11 cellular contexts compared by ENCODE assay signal in genomic region chr18:48920408-48921038, GRCh38. TPM values are rescaled to one million over a fixed set of nuclear protein-coding genes. Genes with fewer than 3 reads are reported as not detected.
A peak's percentile ranks its signal among the peaks of the same experiment; 100 is the strongest.
DNase-seq lines count a peak whose midpoint lies in the region; ATAC-seq and TF ChIP-seq lines count a peak whose summit lies in the region.
"Had no signal": no experiment of that assay in that cellular context is flagged by ENCODE, and none has a peak within 500 bp of the region (broad histone marks: within the 10 kb centered on the region; RNA-seq: fewer than 3 reads in every experiment).

No MANE protein-coding gene starts in this region.

- no peaks in the 10 kb centered on the region for H3K27me3 ChIP-seq in sigmoid colon

- peak overlapping the region; percentile 48 for H3K27ac Mint-ChIP-seq in HFFc6
- H3K27ac Mint-ChIP-seq in activated CD8-positive, alpha-beta T cell treated with anti-CD3 and anti-CD28 coated beads, Interleukin-2, amount 10 ng/mL, durations not matched to agents 7 days and 5 days = peak overlapping the region; percentile 48
- H3K27ac Mint-ChIP-seq in T-helper 2 cell treated with Interferon-gamma antibody and Interleukin-4, amounts not matched to agents 5 μg/mL and 100 μg/mL, for 36 hours = no peak overlapping the region

- H3K4me3 Mint-ChIP-seq in HFFc6 = 0 out of 2 replicates have a peak overlapping the region, but pooled peaks have one; percentile 8
- H3K4me3 Mint-ChIP-seq in activated CD8-positive, alpha-beta T cell treated with anti-CD3 and anti-CD28 coated beads, Interleukin-2, amount 10 ng/mL, durations not matched to agents 7 days and 5 days = no peak overlapping the region
- no peak overlapping the region for H3K4me3 Mint-ChIP-seq in T-helper 2 cell treated with Interferon-gamma antibody and Interleukin-4, amounts not matched to agents 5 μg/mL and 100 μg/mL, for 36 hours

- H3K27ac ChIP-seq in sigmoid colon = peak overlapping the region in 3 of 4 donors; percentile 7 to 96 (median 15)

- WGBS in sigmoid colon, 2 donors = 82 to 84% methylated on average over 16 of the region's 16 CpGs

- peaks cover 97% of the 10 kb centered on the region for H3K4me1 Mint-ChIP-seq in HFFc6 (ENCODE audit: low read depth)
- peaks cover 68% of the 10 kb centered on the region for H3K4me1 Mint-ChIP-seq in activated CD8-positive, alpha-beta T cell treated with anti-CD3 and anti-CD28 coated beads, Interleukin-2, amount 10 ng/mL, durations not matched to agents 7 days and 5 days (ENCODE audit: low read depth)
- H3K4me1 Mint-ChIP-seq in T-helper 2 cell treated with Interferon-gamma antibody and Interleukin-4, amounts not matched to agents 5 μg/mL and 100 μg/mL, for 36 hours (ENCODE audit: low read depth) = peaks cover 45% of the 10 kb centered on the region

- no peak for ATAC-seq in activated CD8-positive, alpha-beta T cell treated with anti-CD3 and anti-CD28 coated beads, Interleukin-2, amount 10 ng/mL, durations not matched to agents 7 days and 5 days
- no peak for ATAC-seq in HG03457 (IDR thresholded peaks at IDR 0.05; ENCODE audit: unreplicated experiment)
- ATAC-seq: PC-3 had no signal

- no peak overlapping the region for H3K4me3 ChIP-seq in sigmoid colon

- intact Hi-C loops in sigmoid colon (cut with DNase I) = no loop called here

- POLR2A ChIA-PET in activated CD8-positive, alpha-beta T cell treated with anti-CD3 and anti-CD28 coated beads, Interleukin-2, amount 10 ng/mL, durations not matched to agents 7 days and 5 days (lab: Charles Lee) = no interaction called here

- TF ChIP-seq POLR2A in sigmoid colon (IDR thresholded peaks at IDR 0.05) = no peak

- no peak for TF ChIP-seq EP300 in sigmoid colon (IDR thresholded peaks at IDR 0.05)

- peaks cover 25% of the 10 kb centered on the region for H3K27me3 Mint-ChIP-seq in HFFc6 (ENCODE audit: insufficient read depth)
- no peaks in the 10 kb centered on the region for H3K27me3 Mint-ChIP-seq in activated CD8-positive, alpha-beta T cell treated with anti-CD3 and anti-CD28 coated beads, Interleukin-2, amount 10 ng/mL, durations not matched to agents 7 days and 5 days (ENCODE audit: low read depth)
- H3K27me3 Mint-ChIP-seq in T-helper 2 cell treated with Interferon-gamma antibody and Interleukin-4, amounts not matched to agents 5 μg/mL and 100 μg/mL, for 36 hours (ENCODE audit: low read depth) = no peaks in the 10 kb centered on the region

- no peaks in the 10 kb centered on the region for H3K9me3 ChIP-seq in sigmoid colon

- peaks cover 0 to 56% (median 50%) of the 10 kb centered on the region in 4 donors for H3K4me1 ChIP-seq in sigmoid colon

- no peak for TF ChIP-seq CTCF in HFFc6 (IDR thresholded peaks at IDR 0.05)
- no peak for TF ChIP-seq CTCF in sigmoid colon (IDR thresholded peaks at IDR 0.05)

- H3K36me3 Mint-ChIP-seq in HFFc6 (ENCODE audit: low read depth) = peaks cover 34% of the 10 kb centered on the region
- peaks cover 45% of the 10 kb centered on the region for H3K36me3 Mint-ChIP-seq in activated CD8-positive, alpha-beta T cell treated with anti-CD3 and anti-CD28 coated beads, Interleukin-2, amount 10 ng/mL, durations not matched to agents 7 days and 5 days (ENCODE audit: low read depth)
- peaks cover 37% of the 10 kb centered on the region for H3K36me3 Mint-ChIP-seq in T-helper 2 cell treated with Interferon-gamma antibody and Interleukin-4, amounts not matched to agents 5 μg/mL and 100 μg/mL, for 36 hours (ENCODE audit: low read depth)

- DNase-seq in HFFc6 (no peak), kidney tubule cell (ENCODE audit: low spot score) (peak; percentile 1), sigmoid colon (peak; percentile 53), OCI-M1 (lab: John Stamatoyannopoulos, UW) (no peak)
- DNase-seq in activated CD8-positive, alpha-beta T cell treated with anti-CD3 and anti-CD28 coated beads, Interleukin-2, amount 10 ng/mL, durations not matched to agents 7 days and 5 days = no peak
- DNase-seq in T-helper 2 cell treated with Interferon-gamma antibody and Interleukin-4, amounts not matched to agents 5 μg/mL and 100 μg/mL, for 36 hours (ENCODE audit: low spot score) = no peak
- DNase-seq: activated CD4-positive, alpha-beta T cell treated with anti-CD3 and anti-CD28 coated beads, Interleukin-2, amount 50 U/mL, for 4 hours; activated naive CD4-positive, alpha-beta T cell treated with Interleukin-2 at 50 U/mL for 16 hours; NCI-H1092; PC-3 had no signal

- peaks cover 0 to 17% (median 10%) of the 10 kb centered on the region in 4 donors for H3K36me3 ChIP-seq in sigmoid colon

- CTCF ChIA-PET in activated CD8-positive, alpha-beta T cell treated with anti-CD3 and anti-CD28 coated beads, Interleukin-2, amount 10 ng/mL, durations not matched to agents 7 days and 5 days (lab: Charles Lee) = no interaction called here

- H3K9me3 Mint-ChIP-seq in HFFc6 = no peaks in the 10 kb centered on the region
- no peaks in the 10 kb centered on the region for H3K9me3 Mint-ChIP-seq in activated CD8-positive, alpha-beta T cell treated with anti-CD3 and anti-CD28 coated beads, Interleukin-2, amount 10 ng/mL, durations not matched to agents 7 days and 5 days (ENCODE audit: insufficient read depth)
- H3K9me3 Mint-ChIP-seq in T-helper 2 cell treated with Interferon-gamma antibody and Interleukin-4, amounts not matched to agents 5 μg/mL and 100 μg/mL, for 36 hours = no peaks in the 10 kb centered on the region

RNA-seq across cellular contexts. Expression of gene SMAD7, which starts 30.2 kb away (rescaled TPM):
- 10 to 100 TPM; 29.6 to 35.8 (median 30.7) TPM for total RNA-seq in HFFc6 (2021; fragmentation: NEBNext Ultra II Directional; extraction: Animal tissue kit (Norgen Biotek cat#: 25700))
- total RNA-seq in activated CD8-positive, alpha-beta T cell treated with anti-CD3 and anti-CD28 coated beads, Interleukin-2, amount 10 ng/mL, durations not matched to agents 7 days and 5 days = 10 to 100 TPM; 23.8 to 24.1 TPM
- total RNA-seq in sigmoid colon = 10 to 100 TPM; 13.2 to 29.1 (median 21.5) TPM
- polyA plus RNA-seq in sigmoid colon = 10 to 100 TPM; 16.8 to 19.0 (median 18.3) TPM

Comparison
In these comparisons a context has a peak if more than half of its experiments do, and no peak if none do; other contexts are left out.
1. DNase-seq: peak in kidney tubule cell (single experiment) and sigmoid colon (single experiment); none in HFFc6 (single experiment), activated CD8-positive, alpha-beta T cell treated with anti-CD3 and anti-CD28 coated beads, Interleukin-2, amount 10 ng/mL, durations not matched to agents 7 days and 5 days (single experiment), OCI-M1 (single experiment) and T-helper 2 cell treated with Interferon-gamma antibody and Interleukin-4, amounts not matched to agents 5 μg/mL and 100 μg/mL, for 36 hours (single experiment).